ENCODE assay signal across 8 cellular contexts in the genomic region with DNA sequence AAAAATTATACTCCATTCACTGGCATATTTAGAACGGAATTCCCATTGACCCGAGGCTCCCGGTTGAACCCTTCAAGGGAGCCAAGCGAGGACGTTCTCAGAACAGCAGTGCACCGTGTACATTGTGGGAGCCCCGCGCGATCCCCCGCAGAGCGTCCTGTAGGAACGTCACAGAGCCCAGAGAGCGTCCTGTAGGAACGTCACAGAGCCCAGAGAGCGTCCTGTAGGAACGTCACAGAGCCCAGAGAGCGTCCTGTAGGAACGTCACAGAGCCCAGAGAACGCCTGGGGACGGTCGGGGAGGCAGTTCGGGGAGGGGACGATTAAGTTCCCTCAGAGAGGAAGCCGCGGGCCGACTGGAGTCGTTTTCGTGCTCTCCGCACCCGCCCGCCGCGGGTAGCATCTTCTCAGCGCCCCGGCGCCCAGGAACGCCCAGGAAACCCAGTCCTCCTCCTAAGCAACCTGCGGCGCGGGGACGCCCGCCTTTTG. TPM values are rescaled to one million over a fixed set of nuclear protein-coding genes. Genes with fewer than 3 reads are reported as not detected.
DNase-seq lines count a peak whose midpoint lies in the region; ATAC-seq and TF ChIP-seq lines count a peak whose summit lies in the region.

No MANE protein-coding gene starts in this region.

- H3K4me3 ChIP-seq in BLaER1 (peak overlapping the region; percentile 93), OCI-LY1 (ENCODE audit: low read depth, low read length, poor library complexity, severe bottlenecking) (peak overlapping the region; percentile 93)

- H2AFZ ChIP-seq in OCI-LY1 (ENCODE audit: low read length) = no peak overlapping the region

- intact Hi-C loops in activated naive CD4-positive, alpha-beta T cell treated with anti-CD3 and anti-CD28 coated beads for 36 hours (cut with micrococcal nuclease) = loop anchor here (1.0 to 5.0 kb wide), 12 partner anchors 35 to 934 kb away; a partner anchor contains a TSS

- H3K9ac ChIP-seq in BLaER1 = peak overlapping the region; percentile 97
- H3K9ac ChIP-seq in OCI-LY1 (ENCODE audit: low read length) = peak overlapping the region; percentile 72

- H3K79me2 ChIP-seq in OCI-LY1 (ENCODE audit: insufficient read depth, low read length) = peaks cover 40% of the 10 kb centered on the region

- peak overlapping the region; percentile 80 for H3K27ac ChIP-seq in BLaER1
- H3K27ac ChIP-seq in OCI-LY1 (ENCODE audit: low read depth, low read length, poor library complexity, severe bottlenecking) = peak overlapping the region; percentile 85

- peak overlapping the region; percentile 92 for H3K4me3 Mint-ChIP-seq in activated naive CD4-positive, alpha-beta T cell treated with anti-CD3 and anti-CD28 coated beads for 36 hours
- H3K4me3 Mint-ChIP-seq in glutamatergic neuron (ENCODE audit: unreplicated experiment) (peak overlapping the region; percentile 94), osteocyte (ENCODE audit: unreplicated experiment) (peak overlapping the region; percentile 89)

- no peaks in the 10 kb centered on the region for H3K9me3 ChIP-seq in BLaER1
- no peaks in the 10 kb centered on the region for H3K9me3 ChIP-seq in OCI-LY1 (ENCODE audit: low read length)

- no peak for DNase-seq in activated naive CD4-positive, alpha-beta T cell treated with anti-CD3 and anti-CD28 coated beads for 36 hours
- DNase-seq in glutamatergic neuron = peak; percentile 79
- peak; percentile 85 for DNase-seq in osteocyte (ENCODE audit: extremely low spot score, unreplicated experiment)
- DNase-seq in AG08396 (ENCODE audit: low spot score) = no peak

- peaks cover 31% of the 10 kb centered on the region for H3K4me1 Mint-ChIP-seq in activated naive CD4-positive, alpha-beta T cell treated with anti-CD3 and anti-CD28 coated beads for 36 hours (ENCODE audit: low read depth)
- peaks cover 5% of the 10 kb centered on the region for H3K4me1 Mint-ChIP-seq in glutamatergic neuron (ENCODE audit: low read depth, unreplicated experiment)
- peaks cover 36% of the 10 kb centered on the region for H3K4me1 Mint-ChIP-seq in osteocyte (ENCODE audit: unreplicated experiment)

- CTCF ChIA-PET in activated naive CD4-positive, alpha-beta T cell treated with anti-CD3 and anti-CD28 coated beads for 36 hours (lab: Charles Lee) = interaction anchor here (0.6 to 1.9 kb wide), 15 partner anchors 8 to 1073 kb away, joined by 3 to 29 read pairs (median 4); a partner anchor contains a TSS

- peak; percentile 48 for ATAC-seq in GM18868 (IDR thresholded peaks at IDR 0.05; ENCODE audit: unreplicated experiment)
- ATAC-seq in HG03097 (IDR thresholded peaks at IDR 0.05; ENCODE audit: low FRiP score, unreplicated experiment) = peak; percentile 23

- no peak for TF ChIP-seq CTCF in OCI-LY1 (IDR thresholded peaks at IDR 0.05; ENCODE audit: low read length)
- TF ChIP-seq CTCF in glutamatergic neuron (IDR thresholded peaks at IDR 0.05; ENCODE audit: partially characterized antibody, unreplicated experiment) = no peak
- TF ChIP-seq CTCF in osteocyte (IDR thresholded peaks at IDR 0.05) = no peak

- peak overlapping the region; percentile 93 for H3K27ac Mint-ChIP-seq in activated naive CD4-positive, alpha-beta T cell treated with anti-CD3 and anti-CD28 coated beads for 36 hours
- H3K27ac Mint-ChIP-seq in glutamatergic neuron (ENCODE audit: unreplicated experiment) (peak overlapping the region; percentile 98), osteocyte (ENCODE audit: unreplicated experiment) (peak overlapping the region; percentile 96)

- no peaks in the 10 kb centered on the region for H3F3A ChIP-seq in OCI-LY1 (ENCODE audit: insufficient read depth, low read length)

- no peaks in the 10 kb centered on the region for H3K9me2 ChIP-seq in OCI-LY1 (ENCODE audit: low read depth, low read length)

- H3K4me2 ChIP-seq in BLaER1 (peak overlapping the region; percentile 90), OCI-LY1 (ENCODE audit: low read length) (peak overlapping the region; percentile 86)

- peaks cover 16% of the 10 kb centered on the region for H3K36me3 Mint-ChIP-seq in activated naive CD4-positive, alpha-beta T cell treated with anti-CD3 and anti-CD28 coated beads for 36 hours (ENCODE audit: low read depth)
- H3K36me3 Mint-ChIP-seq in glutamatergic neuron (ENCODE audit: unreplicated experiment) (no peaks in the 10 kb centered on the region), osteocyte (ENCODE audit: unreplicated experiment) (no peaks in the 10 kb centered on the region)

- H3K36me3 ChIP-seq in BLaER1 = no peaks in the 10 kb centered on the region
- peaks cover 14% of the 10 kb centered on the region; the same call in 1 of the 2 replicates for H3K36me3 ChIP-seq in OCI-LY1 (ENCODE audit: insufficient read depth, low read length)

- H4K20me1 ChIP-seq in BLaER1 (peaks cover 42% of the 10 kb centered on the region), OCI-LY1 (ENCODE audit: insufficient read depth, low read length) (no peaks in the 10 kb centered on the region)

- H3K4me1 ChIP-seq in BLaER1 (peaks cover 38% of the 10 kb centered on the region), OCI-LY1 (ENCODE audit: insufficient read depth, low read length, severe bottlenecking) (peaks cover 40% of the 10 kb centered on the region)

- H3K27me3 Mint-ChIP-seq in activated naive CD4-positive, alpha-beta T cell treated with anti-CD3 and anti-CD28 coated beads for 36 hours (ENCODE audit: low read depth) = no peaks in the 10 kb centered on the region
- H3K27me3 Mint-ChIP-seq in glutamatergic neuron (ENCODE audit: unreplicated experiment) (peaks cover 11% of the 10 kb centered on the region), osteocyte (ENCODE audit: unreplicated experiment) (no peaks in the 10 kb centered on the region)

- peaks cover 8% of the 10 kb centered on the region for H3K27me3 ChIP-seq in BLaER1
- H3K27me3 ChIP-seq in OCI-LY1 (ENCODE audit: insufficient read depth, low read length) = no peaks in the 10 kb centered on the region

- no peaks in the 10 kb centered on the region for H3K9me3 Mint-ChIP-seq in activated naive CD4-positive, alpha-beta T cell treated with anti-CD3 and anti-CD28 coated beads for 36 hours
- H3K9me3 Mint-ChIP-seq in glutamatergic neuron (ENCODE audit: unreplicated experiment) = peaks cover 10% of the 10 kb centered on the region
- H3K9me3 Mint-ChIP-seq in osteocyte (ENCODE audit: unreplicated experiment) = no peaks in the 10 kb centered on the region

RNA-seq across cellular contexts. Expression of a gene that starts 0.5 kb away (rescaled TPM):
- 100 to 1,000 TPM; 106 to 119 TPM for total RNA-seq in activated naive CD4-positive, alpha-beta T cell treated with anti-CD3 and anti-CD28 coated beads for 36 hours
- 184 TPM for total RNA-seq in glutamatergic neuron (ENCODE audit: unreplicated experiment)
- total RNA-seq in osteocyte = 139 and 152 TPM in 2 replicates

Comparison
In these comparisons a context has a peak if more than half of its experiments do, and no peak if none do; other contexts are left out.
1. DNase-seq: peak in glutamatergic neuron (single experiment) and osteocyte (single experiment); none in activated naive CD4-positive, alpha-beta T cell treated with anti-CD3 and anti-CD28 coated beads for 36 hours (single experiment) and AG08396 (single experiment).
2. Peak in every context shown above with its lines, with median percentiles within 50 percentile points of each other: H3K27ac Mint-ChIP-seq and H3K4me3 Mint-ChIP-seq.